Comparison of ENCODE assay signal across 10 cellular contexts in genomic region chr11:123434262-123434661, GRCh38.
DNase-seq lines count a peak whose midpoint lies in the region; ATAC-seq and TF ChIP-seq lines count a peak whose summit lies in the region.
"Had no signal": no experiment of that assay in that cellular context is flagged by ENCODE, and none has a peak within 500 bp of the region (broad histone marks: within the 10 kb centered on the region; RNA-seq: fewer than 3 reads in every experiment).

No MANE protein-coding gene starts in this region.

- TF ChIP-seq CTCF in C4-2B (conservative IDR thresholded peaks at IDR 0.05) = peak; percentile 37; the same call in 1 of the 2 replicates
- peak; percentile 56 for TF ChIP-seq CTCF in GM12872 (IDR thresholded peaks at IDR 0.05; ENCODE audit: insufficient read depth, low read depth, low read length)
- TF ChIP-seq CTCF in fibroblast of pulmonary artery (IDR thresholded peaks at IDR 0.05; ENCODE audit: low read length, missing control alignments) = peak; percentile 26

- peak; percentile 31 for DNase-seq in RPMI8226
- DNase-seq in fibroblast of pulmonary artery (ENCODE audit: low read depth) = peak; percentile 43
- no peak for DNase-seq in stimulated activated naive B cell treated with anti-CD40 and anti-IgM and Interleukin-4, amounts not matched to agents 10 μg/mL and 1 μg/mL and 100 μg/mL, for 72 hours
- DNase-seq: psoas muscle had no signal

- ATAC-seq in GM19463 (IDR thresholded peaks at IDR 0.05; ENCODE audit: unreplicated experiment) = no peak
- no peak for ATAC-seq in HG03571 (IDR thresholded peaks at IDR 0.05; ENCODE audit: unreplicated experiment)
- ATAC-seq in HG02678 (IDR thresholded peaks at IDR 0.05; ENCODE audit: unreplicated experiment) = no peak
- ATAC-seq in stimulated activated naive B cell treated with anti-CD40 and anti-IgM and Interleukin-4, amounts not matched to agents 10 μg/mL and 1 μg/mL and 100 μg/mL, for 72 hours (replicated peaks) = no peak
- ATAC-seq: psoas muscle had no signal

- peaks cover 2 to 11% of the 10 kb centered on the region in 2 donors for H3K4me1 Mint-ChIP-seq in stimulated activated naive B cell treated with anti-CD40 and anti-IgM and Interleukin-4, amounts not matched to agents 10 μg/mL and 1 μg/mL and 100 μg/mL, for 72 hours

- no peak overlapping the region for H3K4me3 ChIP-seq in fibroblast of pulmonary artery (replicated peaks; ENCODE audit: low read depth, low read length)
- H3K4me3 ChIP-seq: psoas muscle had no signal

- no peak overlapping the region for H3K27ac ChIP-seq in C4-2B
- H3K27ac ChIP-seq: psoas muscle had no signal

- H3K27ac Mint-ChIP-seq in stimulated activated naive B cell treated with anti-CD40 and anti-IgM and Interleukin-4, amounts not matched to agents 10 μg/mL and 1 μg/mL and 100 μg/mL, for 72 hours = no peak overlapping the region
- H3K27ac Mint-ChIP-seq: IgD-negative memory B cell had no signal

- peaks cover 23 to 25% of the 10 kb centered on the region in 2 donors for H3K27me3 Mint-ChIP-seq in stimulated activated naive B cell treated with anti-CD40 and anti-IgM and Interleukin-4, amounts not matched to agents 10 μg/mL and 1 μg/mL and 100 μg/mL, for 72 hours

- H3K9me3 Mint-ChIP-seq in stimulated activated naive B cell treated with anti-CD40 and anti-IgM and Interleukin-4, amounts not matched to agents 10 μg/mL and 1 μg/mL and 100 μg/mL, for 72 hours = peaks cover 0 to 3% of the 10 kb centered on the region in 2 donors
- H3K9me3 Mint-ChIP-seq: IgD-negative memory B cell had no signal

- H3K4me3 Mint-ChIP-seq in stimulated activated naive B cell treated with anti-CD40 and anti-IgM and Interleukin-4, amounts not matched to agents 10 μg/mL and 1 μg/mL and 100 μg/mL, for 72 hours = no peak overlapping the region
- H3K4me3 Mint-ChIP-seq: IgD-negative memory B cell had no signal

- no peaks in the 10 kb centered on the region for H3K36me3 Mint-ChIP-seq in stimulated activated naive B cell treated with anti-CD40 and anti-IgM and Interleukin-4, amounts not matched to agents 10 μg/mL and 1 μg/mL and 100 μg/mL, for 72 hours
- H3K36me3 Mint-ChIP-seq: IgD-negative memory B cell had no signal
